ENCODE assay signal across 3 cellular contexts in genomic region chr21:29017639-29018237, GRCh38.
TF ChIP-seq lines count a peak whose summit lies in the region.

No MANE protein-coding gene starts in this region.

TF ChIP-seq in A549, 52 proteins besides CTCF, POLR2A, EP300 and RAD21:
- no peak for TF ChIP-seq HOXB5 (CRISPR knock-in tag; IDR thresholded peaks at IDR 0.05)
- TF ChIP-seq REST (IDR thresholded peaks at IDR 0.05), result no peak

TF ChIP-seq in GM23338, 12 proteins besides CTCF, POLR2A, EP300 and RAD21:
- no peak for TF ChIP-seq NANOG (IDR thresholded peaks at IDR 0.05; ENCODE audit: borderline replicate concordance)
- no peak for TF ChIP-seq ETS1 (IDR thresholded peaks at IDR 0.05)
- TF ChIP-seq STAT1 (IDR thresholded peaks at IDR 0.05; ENCODE audit: unreplicated experiment), result no peak
- no peak for TF ChIP-seq ZNF331 (CRISPR knock-in tag; IDR thresholded peaks at IDR 0.05; ENCODE audit: low read depth)
- TF ChIP-seq EZH2 (IDR thresholded peaks at IDR 0.05; ENCODE audit: low read depth, unreplicated experiment), result no peak
- no peak for TF ChIP-seq EZH2phosphoT487 (IDR thresholded peaks at IDR 0.05; ENCODE audit: unreplicated experiment)
- no peak for TF ChIP-seq CREB1 (CRISPR knock-in tag; IDR thresholded peaks at IDR 0.05; ENCODE audit: low read depth)
- no peak for TF ChIP-seq REST (IDR thresholded peaks at IDR 0.05; ENCODE audit: unreplicated experiment)
- TF ChIP-seq POLR2AphosphoS5 (IDR thresholded peaks at IDR 0.05; ENCODE audit: low read depth), result no peak
- no peak for TF ChIP-seq ZNF114 (CRISPR knock-in tag; IDR thresholded peaks at IDR 0.05)
- TF ChIP-seq ZNF462 (CRISPR knock-in tag; IDR thresholded peaks at IDR 0.05), result no peak
- TF ChIP-seq JUNB (IDR thresholded peaks at IDR 0.05; ENCODE audit: unreplicated experiment), result no peak

TF ChIP-seq in liver, 16 proteins besides CTCF, POLR2A, EP300 and RAD21:
- no peak for TF ChIP-seq HNF4A (conservative IDR thresholded peaks at IDR 0.05)
- TF ChIP-seq, protein P1, sequence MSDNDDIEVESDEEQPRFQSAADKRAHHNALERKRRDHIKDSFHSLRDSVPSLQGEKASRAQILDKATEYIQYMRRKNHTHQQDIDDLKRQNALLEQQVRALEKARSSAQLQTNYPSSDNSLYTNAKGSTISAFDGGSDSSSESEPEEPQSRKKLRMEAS (IDR thresholded peaks at IDR 0.05), result peak; percentile 26
TF ChIP-seq in liver: peak in this region for 1.
